Comparison of ENCODE assay signal across 7 cellular contexts in the genomic region with DNA sequence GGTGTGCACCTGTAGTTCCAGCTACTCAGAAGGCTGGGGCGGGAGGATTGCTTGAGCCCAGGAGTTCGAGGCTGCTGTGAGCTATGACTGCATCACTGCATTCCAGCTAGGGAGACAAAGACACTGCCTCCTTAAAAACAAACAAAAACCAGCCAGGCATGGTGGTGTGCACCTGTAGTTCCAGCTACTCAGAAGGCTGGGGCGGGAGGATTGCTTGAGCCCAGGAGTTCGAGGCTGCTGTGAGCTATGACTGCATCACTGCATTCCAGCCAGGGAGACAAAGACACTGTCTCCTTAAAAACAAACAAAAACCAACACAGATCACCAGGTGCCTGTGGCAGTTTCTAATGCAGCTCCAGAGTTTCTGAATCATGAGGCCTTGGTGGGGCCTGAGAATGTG.
DNase-seq lines count a peak whose midpoint lies in the region; TF ChIP-seq lines count a peak whose summit lies in the region.
"Not testable (repeated sequence)": the region's sequence is repeated elsewhere in the genome, so short reads cannot be mapped to it uniquely, and the experiment has no call there.

No MANE protein-coding gene starts in this region.

- not testable (repeated sequence) for H3K4me3 ChIP-seq in KMS-11 (IDR thresholded peaks at IDR 0.05; ENCODE audit: insufficient read depth, low read depth, low read length)

- H2AFZ ChIP-seq in KMS-11 (ENCODE audit: low read depth), result not testable (repeated sequence)

- peaks cover 32% of the 10 kb centered on the region for H3K4me1 ChIP-seq in KMS-11 (ENCODE audit: low read depth, poor library complexity, severe bottlenecking)

- not testable (repeated sequence) for H3K9ac ChIP-seq in KMS-11

- peak overlapping the region; percentile 46; the same call in 1 of the 2 replicates for H3K27ac ChIP-seq in KMS-11

- not testable (repeated sequence) for H4K20me1 ChIP-seq in KMS-11 (ENCODE audit: insufficient read depth)

- H3K36me3 ChIP-seq in KMS-11 (ENCODE audit: insufficient read depth), result not testable (repeated sequence)

- H3K79me2 ChIP-seq in KMS-11 (ENCODE audit: insufficient read depth, low read depth), result not testable (repeated sequence)

- not testable (repeated sequence) for H3K27me3 ChIP-seq in KMS-11 (ENCODE audit: insufficient read depth, low read depth)

- TF ChIP-seq CTCF in KMS-11 (conservative IDR thresholded peaks at IDR 0.05; ENCODE audit: low read depth, low read length), result not testable (repeated sequence)

- DNase-seq in COLO668 (lab: John Stamatoyannopoulos, UW; ENCODE audit: unreplicated experiment), result peak; percentile 24
- DNase-seq in ELF-1 (ENCODE audit: low read depth, low spot score), result peak; percentile 41
- DNase-seq in NCI-H2029 (lab: John Stamatoyannopoulos, UW), result peak; percentile 21
- peak; percentile 35 for DNase-seq in NCI-H345 (lab: John Stamatoyannopoulos, UW)
- peak; percentile 3 for DNase-seq in RPMI8226
- DNase-seq in kidney tubule cell (ENCODE audit: low spot score), result peak; percentile 74

- H3K4me2 ChIP-seq in KMS-11, result peak overlapping the region; percentile 18; the same call in 1 of the 2 replicates

Comparison
In these comparisons a context has a peak if more than half of its experiments do, and no peak if none do; other contexts are left out.
1. DNase-seq: peak in every context shown above with its lines; median percentile 74 in kidney tubule cell; 41 in ELF-1; 35 in NCI-H345; 24 in COLO668; 21 in NCI-H2029; 3 in RPMI8226.